In genomic region chr16:24562811-24563210, GRCh38 we compare ENCODE assay signal across 23 cellular contexts.
"Had no signal": no experiment of that assay in that cellular context is flagged by ENCODE, and none has a peak within 500 bp of the region (broad histone marks: within the 10 kb centered on the region; RNA-seq: fewer than 3 reads in every experiment).

No MANE protein-coding gene starts in this region.

- FAIRE-seq: HepG2, RCC 7860 had no signal

- ATAC-seq: HepG2 had no signal

- DNase-seq: IMR-90, Karpas-422, KG1, MG63, NCI-H1092, NCI-H1105 treated with DMSO at 0.1 percent for 48 hours, NCI-H1417 treated with DMSO at 0.1 percent for 48 hours, NCI-H146, NCI-H1694 treated with DMSO at 0.1 percent for 48 hours, NCI-H1930, NCI-H2081, NCI-H2107, NCI-H226, NCI-H446, NCI-H510A, NCI-H524 treated with DMSO at 0.1 percent for 48 hours, NCI-H69, NCI-H774, Right ventricle myocardium superior, RPMI8226, SIG-M5 had no signal
